8 cellular contexts compared by ENCODE assay signal in the genomic region with DNA sequence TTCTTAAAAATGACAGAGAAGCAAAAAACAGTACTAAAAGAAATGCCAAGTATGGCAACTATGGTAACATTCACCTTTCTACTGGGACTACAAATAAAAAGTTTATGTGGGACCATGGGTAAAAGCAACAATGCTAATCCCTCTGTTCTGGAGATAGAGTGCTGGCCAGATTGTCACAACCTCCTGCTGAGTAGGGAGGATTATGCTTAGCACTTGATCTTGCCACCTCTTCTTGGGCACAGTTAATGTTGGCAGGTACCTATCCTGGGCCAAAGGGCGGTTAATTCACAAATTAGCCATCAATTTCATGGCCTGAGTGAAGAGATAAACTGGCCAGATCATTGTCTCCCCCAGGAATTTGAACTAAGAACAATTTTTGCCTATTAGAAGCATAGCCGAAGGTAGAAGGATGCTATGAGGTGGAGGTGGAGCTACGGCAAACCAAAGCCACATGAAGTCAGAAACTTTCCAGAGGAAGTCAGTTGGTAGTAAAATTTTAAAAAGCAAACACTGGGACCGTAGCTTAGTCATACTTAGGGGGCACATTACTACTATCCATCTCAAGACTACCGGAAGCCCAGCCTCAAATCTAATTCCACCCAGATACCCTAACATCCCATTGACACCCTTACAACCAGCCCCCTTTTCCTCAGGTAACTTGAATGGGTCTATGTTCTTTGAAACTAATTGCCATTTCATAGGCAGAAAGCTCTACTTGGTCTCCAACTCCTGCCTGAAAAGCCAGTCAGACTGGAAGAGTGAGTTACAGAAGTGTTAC. TPM values are rescaled to one million over a fixed set of nuclear protein-coding genes. Genes with fewer than 3 reads are reported as not detected.
DNase-seq lines count a peak whose midpoint lies in the region; ATAC-seq and TF ChIP-seq lines count a peak whose summit lies in the region.

No MANE protein-coding gene starts in this region.

- no peaks in the 10 kb centered on the region for H3K27me3 Mint-ChIP-seq in activated CD8-positive, alpha-beta T cell treated with anti-CD3 and anti-CD28 coated beads for 36 hours

- CTCF ChIA-PET in activated CD8-positive, alpha-beta T cell treated with anti-CD3 and anti-CD28 coated beads for 36 hours (lab: Charles Lee) = interaction anchor here (0.9 to 1.4 kb wide), 3 partner anchors 38 to 184 kb away, joined by 3 to 4 read pairs (median 4); partner anchors contain the start of genes KIFAP3 and METTL18

- H3K4me1 Mint-ChIP-seq in activated CD8-positive, alpha-beta T cell treated with anti-CD3 and anti-CD28 coated beads for 36 hours (ENCODE audit: low read depth) = peaks cover 44% of the 10 kb centered on the region

- H3K27ac Mint-ChIP-seq in activated CD8-positive, alpha-beta T cell treated with anti-CD3 and anti-CD28 coated beads for 36 hours = peak overlapping the region; percentile 93

- intact Hi-C loops in activated CD8-positive, alpha-beta T cell treated with anti-CD3 and anti-CD28 coated beads for 36 hours (cut with micrococcal nuclease) = loop anchor here (10.0 kb wide), 2 partner anchors 96 to 184 kb away; partner anchors contain the start of genes KIFAP3 and METTL18
- intact Hi-C loops in head of caudate nucleus (cut with DNase I) = loop anchor here (5.0 kb wide), 1 partner anchor 94 kb away; a partner anchor contains a TSS

- H3K9me3 Mint-ChIP-seq in activated CD8-positive, alpha-beta T cell treated with anti-CD3 and anti-CD28 coated beads for 36 hours = no peaks in the 10 kb centered on the region

- TF ChIP-seq CTCF in activated CD8-positive, alpha-beta T cell treated with anti-CD3 and anti-CD28 coated beads for 36 hours (IDR thresholded peaks at IDR 0.05) = no peak

- H3K4me3 Mint-ChIP-seq in activated CD8-positive, alpha-beta T cell treated with anti-CD3 and anti-CD28 coated beads for 36 hours = peak overlapping the region; percentile 70

- peak; percentile 58 for DNase-seq in ELF-1 (ENCODE audit: low read depth, low spot score)
- peak; percentile 71 for DNase-seq in activated CD8-positive, alpha-beta T cell treated with anti-CD3 and anti-CD28 coated beads for 36 hours
- peak; percentile 72 for DNase-seq in left kidney (ENCODE audit: low read depth, low spot score)
- DNase-seq in nucleus accumbens (lab: John Stamatoyannopoulos, UW) = no peak
- no peak for DNase-seq in head of caudate nucleus
- no peak for DNase-seq in superior temporal gyrus (ENCODE audit: extremely low spot score)

- ATAC-seq in HG02852 (IDR thresholded peaks at IDR 0.05; ENCODE audit: unreplicated experiment) (peak; percentile 9), HG02970 (IDR thresholded peaks at IDR 0.05; ENCODE audit: low FRiP score, unreplicated experiment) (no peak)
- peak; percentile 45 for ATAC-seq in activated CD8-positive, alpha-beta T cell treated with anti-CD3 and anti-CD28 coated beads for 36 hours

- POLR2A ChIA-PET in activated CD8-positive, alpha-beta T cell treated with anti-CD3 and anti-CD28 coated beads for 36 hours (lab: Charles Lee) = interaction anchor here (0.6 to 1.5 kb wide), 5 partner anchors 96 to 1258 kb away, joined by 3 to 6 read pairs (median 3); partner anchors contain the start of genes F5, GORAB and METTL18

- peaks cover 26% of the 10 kb centered on the region for H3K36me3 Mint-ChIP-seq in activated CD8-positive, alpha-beta T cell treated with anti-CD3 and anti-CD28 coated beads for 36 hours (ENCODE audit: low read depth)

RNA-seq across cellular contexts. Expression of gene SCYL3, which starts 2.7 kb away (rescaled TPM):
- total RNA-seq in activated CD8-positive, alpha-beta T cell treated with anti-CD3 and anti-CD28 coated beads for 36 hours = 1 to 10 TPM; 7.7 to 8.4 TPM

Comparison
In these comparisons a context has a peak if more than half of its experiments do, and no peak if none do; other contexts are left out.
1. DNase-seq: peak in ELF-1 (single experiment), activated CD8-positive, alpha-beta T cell treated with anti-CD3 and anti-CD28 coated beads for 36 hours (single experiment) and left kidney (single experiment); none in nucleus accumbens (0 of 56), head of caudate nucleus (0 of 42) and superior temporal gyrus (single experiment).